ENCODE assay signal across 9 cellular contexts in genomic region chr9:4936823-4937222, GRCh38. TPM values are rescaled to one million over a fixed set of nuclear protein-coding genes. Genes with fewer than 3 reads are reported as not detected.
DNase-seq lines count a peak whose midpoint lies in the region; ATAC-seq and TF ChIP-seq lines count a peak whose summit lies in the region.
"Had no signal": no experiment of that assay in that cellular context is flagged by ENCODE, and none has a peak within 500 bp of the region (broad histone marks: within the 10 kb centered on the region; RNA-seq: fewer than 3 reads in every experiment).

No MANE protein-coding gene starts in this region.

- no peak overlapping the region for H3K23ac ChIP-seq in mesenchymal stem cell (ENCODE audit: low read length in 2 of 2)

- no peak overlapping the region for H2BK120ac ChIP-seq in mesenchymal stem cell (ENCODE audit: low read depth, low read length)

- H3K79me1 ChIP-seq in mesenchymal stem cell (replicated peaks; ENCODE audit: low read length, poor library complexity, severe bottlenecking): no peaks in the 10 kb centered on the region

- H2BK12ac ChIP-seq in mesenchymal stem cell (ENCODE audit: low read length in 2 of 2): no peak overlapping the region

- peaks cover 3% of the 10 kb centered on the region for H3K4me1 Mint-ChIP-seq in mesothelial cell of epicardium

- H3K9ac ChIP-seq in mesenchymal stem cell (ENCODE audit: low read length): peak overlapping the region; percentile 64

- peaks cover 3% of the 10 kb centered on the region for H3K4me1 ChIP-seq in mesenchymal stem cell (ENCODE audit: control insufficient read depth, insufficient read depth, low read depth, low read length)

- TF ChIP-seq CTCF in mesothelial cell of epicardium (IDR thresholded peaks at IDR 0.05; ENCODE audit: unreplicated experiment): no peak

- no peaks in the 10 kb centered on the region for H3K9me3 ChIP-seq in mesenchymal stem cell (ENCODE audit: control insufficient read depth, low read length)
- H3K9me3 ChIP-seq: esophagus muscularis mucosa had no signal

- peak overlapping the region in 1 of 2 experiments; percentile 18 for H3K18ac ChIP-seq in mesenchymal stem cell (ENCODE audit: low read depth in 1 of 2, low read length in 2 of 2)

- no peaks in the 10 kb centered on the region for H3K27me3 Mint-ChIP-seq in mesothelial cell of epicardium (ENCODE audit: low read depth)

- 86% methylated on average over 1 of the region's 1 CpG for WGBS in mesenchymal stem cell

- H3K4me3 Mint-ChIP-seq in mesothelial cell of epicardium: no peak overlapping the region

- peak; percentile 33 for ATAC-seq in GM18867 (IDR thresholded peaks at IDR 0.05; ENCODE audit: unreplicated experiment)
- ATAC-seq in GM21529 (IDR thresholded peaks at IDR 0.05; ENCODE audit: unreplicated experiment): peak; percentile 63
- peak; percentile 29 for ATAC-seq in HG03575 (IDR thresholded peaks at IDR 0.05; ENCODE audit: extremely low read depth, insufficient number of reproducible peaks, low FRiP score, unreplicated experiment)

- H4K91ac ChIP-seq in mesenchymal stem cell (ENCODE audit: low read length): no peak overlapping the region

- no peak overlapping the region for H2BK5ac ChIP-seq in mesenchymal stem cell (ENCODE audit: low read depth, low read length, poor library complexity, severe bottlenecking)

- H3K27ac ChIP-seq in mesenchymal stem cell (ENCODE audit: low read length, poor library complexity, severe bottlenecking): no peak overlapping the region
- H3K27ac ChIP-seq: esophagus muscularis mucosa had no signal

- H2AFZ ChIP-seq in mesenchymal stem cell (ENCODE audit: low read depth, low read length): no peak overlapping the region

- H3K36me3 Mint-ChIP-seq in mesothelial cell of epicardium: no peaks in the 10 kb centered on the region

- H3K4me3 ChIP-seq in mesenchymal stem cell (ENCODE audit: insufficient read depth in 1 of 2, low read depth in 1 of 2, low read length in 2 of 2): no peak overlapping the region
- H3K4me3 ChIP-seq: esophagus muscularis mucosa had no signal

- H4K8ac ChIP-seq in mesenchymal stem cell (ENCODE audit: low read length): no peak overlapping the region

- H3K4ac ChIP-seq in mesenchymal stem cell (ENCODE audit: low read depth in 1 of 2, low read length in 2 of 2): no peak overlapping the region

- no peaks in the 10 kb centered on the region for H3K27me3 ChIP-seq in mesenchymal stem cell (ENCODE audit: control insufficient read depth in 1 of 2, insufficient read depth in 1 of 2, low read length in 2 of 2)
- H3K27me3 ChIP-seq: esophagus muscularis mucosa had no signal

- H2AK5ac ChIP-seq in mesenchymal stem cell (ENCODE audit: low read length, severe bottlenecking): no peak overlapping the region

- no peak for DNase-seq in mesenchymal stem cell
- DNase-seq in NCI-H2196 (lab: John Stamatoyannopoulos, UW; ENCODE audit: unreplicated experiment): no peak
- no peak for DNase-seq in mesothelial cell of epicardium (ENCODE audit: low spot score in 2 of 2, unreplicated experiment in 2 of 2)
- DNase-seq in NCI-H1105 treated with DMSO at 0.1 percent for 48 hours (lab: John Stamatoyannopoulos, UW): no peak
- DNase-seq: midbrain had no signal

- no peaks in the 10 kb centered on the region for H3K9me3 Mint-ChIP-seq in mesothelial cell of epicardium

- H3K14ac ChIP-seq in mesenchymal stem cell (ENCODE audit: low read length in 2 of 2): no peak overlapping the region

- no peak overlapping the region for H2BK15ac ChIP-seq in mesenchymal stem cell (ENCODE audit: low read depth, poor library complexity, severe bottlenecking)

- no peak overlapping the region for H3K4me2 ChIP-seq in mesenchymal stem cell (ENCODE audit: low read length, poor library complexity, severe bottlenecking)

- no peaks in the 10 kb centered on the region for H3K36me3 ChIP-seq in mesenchymal stem cell (ENCODE audit: control insufficient read depth in 1 of 2, insufficient read depth in 2 of 2, low read depth in 1 of 2, low read length in 2 of 2)
- H3K36me3 ChIP-seq: esophagus muscularis mucosa had no signal

- no peak overlapping the region for H3K27ac Mint-ChIP-seq in mesothelial cell of epicardium

RNA-seq across cellular contexts. Expression of gene JAK2, which starts 48.2 kb away (rescaled TPM):
- 6.6 TPM for polyA plus RNA-seq in mesenchymal stem cell (2013, experiment 1 of 2)
- 6.4 TPM for polyA plus RNA-seq in mesenchymal stem cell (2013, experiment 2 of 2)
- 5.3 to 6.7 TPM (median 6.6 TPM) in 3 replicates for total RNA-seq in mesothelial cell of epicardium
